In the genomic region with DNA sequence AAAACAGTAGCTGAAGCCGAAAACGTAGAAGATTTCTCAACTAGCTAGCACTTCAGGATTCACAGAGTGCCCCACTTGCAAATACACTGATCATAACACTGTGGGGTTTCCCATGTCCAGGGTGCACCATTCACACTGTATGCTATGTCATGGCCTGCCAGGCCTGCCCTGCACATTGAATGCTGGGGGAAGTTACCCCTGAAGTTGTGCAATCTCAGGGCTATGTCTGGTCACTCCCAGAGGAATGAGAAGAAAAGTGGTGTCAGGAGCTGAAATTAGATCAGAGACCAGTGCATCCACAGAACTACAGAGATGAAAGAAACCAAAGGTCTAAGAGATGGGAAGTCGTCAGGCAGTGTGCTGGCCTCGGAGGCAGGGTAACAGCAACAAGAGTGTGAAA, we compare ENCODE assay signal across 16 cellular contexts.
A peak's percentile ranks its signal among the peaks of the same experiment; 100 is the strongest.
DNase-seq lines count a peak whose midpoint lies in the region; ATAC-seq and TF ChIP-seq lines count a peak whose summit lies in the region.
"Had no signal": no experiment of that assay in that cellular context is flagged by ENCODE, and none has a peak within 500 bp of the region (broad histone marks: within the 10 kb centered on the region; RNA-seq: fewer than 3 reads in every experiment).

No MANE protein-coding gene starts in this region.

- H2AFZ ChIP-seq in IMR-90 (replicated peaks; ENCODE audit: low read length, poor library complexity), result no peak overlapping the region
- no peak overlapping the region for H2AFZ ChIP-seq in neuronal stem cell (ENCODE audit: low read length)
- H2AFZ ChIP-seq: PC-9 had no signal

- H3K4ac ChIP-seq in IMR-90 (ENCODE audit: low read depth, low read length), result no peak overlapping the region
- H3K4ac ChIP-seq in neuronal stem cell (ENCODE audit: low read length), result peak overlapping the region; percentile 13

- H4K20me1 ChIP-seq in IMR-90 (ENCODE audit: insufficient read depth, low read length), result no peaks in the 10 kb centered on the region

- dilution Hi-C loops in IMR-90 (cut with HindIII; ENCODE audit: low sequenced_read_pairs, unreplicated experiment), result no loop called here

- no peaks in the 10 kb centered on the region for H3K36me3 ChIP-seq in IMR-90 (ENCODE audit: control insufficient read depth, insufficient read depth, low read length)
- no peaks in the 10 kb centered on the region for H3K36me3 ChIP-seq in neuronal stem cell (replicated peaks in 1 of 2; ENCODE audit: control insufficient read depth in 2 of 2, insufficient read depth in 2 of 2, low read length in 2 of 2)
- no peaks in the 10 kb centered on the region for H3K36me3 ChIP-seq in thyroid gland
- no peaks in the 10 kb centered on the region for H3K36me3 ChIP-seq in right atrium auricular region
- H3K36me3 ChIP-seq: SJCRH30 had no signal

- H2AK5ac ChIP-seq in IMR-90 (ENCODE audit: low read depth, low read length) (no peak overlapping the region), neuronal stem cell (ENCODE audit: low read depth, low read length) (no peak overlapping the region)

- no peak overlapping the region for H2BK20ac ChIP-seq in IMR-90 (ENCODE audit: low read depth, low read length)

- H2BK120ac ChIP-seq in IMR-90 (ENCODE audit: low read depth, low read length) (no peak overlapping the region), neuronal stem cell (ENCODE audit: low read depth, low read length) (no peak overlapping the region)

- no peak overlapping the region for H2BK15ac ChIP-seq in IMR-90 (ENCODE audit: low read depth, low read length)
- H2BK15ac ChIP-seq in neuronal stem cell (ENCODE audit: low read length), result no peak overlapping the region

- H2BK5ac ChIP-seq in IMR-90 (ENCODE audit: low read depth, low read length, poor library complexity, severe bottlenecking) (no peak overlapping the region), neuronal stem cell (ENCODE audit: low read length) (no peak overlapping the region)

- TF ChIP-seq CTCF in IMR-90 (conservative IDR thresholded peaks at IDR 0.05; ENCODE audit: low read depth, low read length) (no peak), thyroid gland (IDR thresholded peaks at IDR 0.05) (no peak), right atrium auricular region (IDR thresholded peaks at IDR 0.05) (no peak)

- intact Hi-C loops in IMR-90 (cut with micrococcal nuclease), result no loop called here
- intact Hi-C loops in thyroid gland (cut with DNase I), result no loop called here

- H4K91ac ChIP-seq in IMR-90 (ENCODE audit: insufficient read depth, low read depth, low read length) (no peak overlapping the region), neuronal stem cell (ENCODE audit: low read depth, low read length, poor library complexity) (no peak overlapping the region)

- TF ChIP-seq POLR2A in IMR-90 (IDR thresholded peaks at IDR 0.05; ENCODE audit: low read depth, low read length) (no peak), thyroid gland (IDR thresholded peaks at IDR 0.05) (no peak)

- no peak overlapping the region for H4K5ac ChIP-seq in IMR-90 (ENCODE audit: low read depth, low read length)

- H2AK9ac ChIP-seq in IMR-90 (replicated peaks; ENCODE audit: low read depth, low read length, poor library complexity), result peak overlapping the region; percentile 69

- ATAC-seq in GM18511 (IDR thresholded peaks at IDR 0.05; ENCODE audit: unreplicated experiment) (peak; percentile 24), GM21619 (IDR thresholded peaks at IDR 0.05; ENCODE audit: unreplicated experiment) (peak; percentile 25), IMR-90 (ENCODE audit: low read depth) (no peak)

- no peak overlapping the region for H3K56ac ChIP-seq in IMR-90 (ENCODE audit: extremely low read depth, insufficient read depth, low read length)

- H2BK12ac ChIP-seq in neuronal stem cell (ENCODE audit: low read length), result no peak overlapping the region

- H3K18ac ChIP-seq in IMR-90 (ENCODE audit: low read depth, low read length) (no peak overlapping the region), neuronal stem cell (ENCODE audit: low read length) (no peak overlapping the region)

- H3K9ac ChIP-seq in IMR-90 (ENCODE audit: low read depth, low read length), result no peak overlapping the region
- H3K9ac ChIP-seq in neuronal stem cell (ENCODE audit: low read depth, low read length, poor library complexity), result no peak overlapping the region

- H3K4me1 ChIP-seq in IMR-90 (ENCODE audit: control insufficient read depth, insufficient read depth, low read length) (no peaks in the 10 kb centered on the region), neuronal stem cell (ENCODE audit: control insufficient read depth in 2 of 2, insufficient read depth in 1 of 2, low read depth in 1 of 2, low read length in 2 of 2) (peaks cover 0 to 5% of the 10 kb centered on the region in 2 donors), thyroid gland (peaks cover 0 to 4% of the 10 kb centered on the region in 2 donors), right atrium auricular region (peaks cover 0 to 7% of the 10 kb centered on the region in 2 donors)

- TF ChIP-seq RAD21 in IMR-90 (IDR thresholded peaks at IDR 0.05; ENCODE audit: low read length), result no peak

- POLR2A ChIA-PET in IMR-90 (lab: Charles Lee; ENCODE audit: unreplicated experiment), result no interaction called here

- no peak overlapping the region for H3K14ac ChIP-seq in IMR-90 (replicated peaks; ENCODE audit: low read depth, low read length)
- H3K14ac ChIP-seq in neuronal stem cell (ENCODE audit: low read length), result no peak overlapping the region

- H3K9me1 ChIP-seq in IMR-90 (ENCODE audit: insufficient read depth, low read length), result no peaks in the 10 kb centered on the region

- WGBS in IMR-90 (ENCODE audit: extremely low coverage in 2 of 2, insufficient read length in 1 of 2), 2 experiments, result 79% methylated on average over 2 of the region's 4 CpGs; no CpG with 5 or more reads in 1 of the 2 experiments
- no CpG with 5 or more reads among the region's 4 CpGs for WGBS in neuronal stem cell (ENCODE audit: extremely low coverage in 2 of 2, insufficient read length in 2 of 2, insufficient replicate concordance in 1 of 2), 2 donors
- WGBS in thyroid gland, 2 donors, result 90 to 96% methylated on average over 4 of the region's 4 CpGs

- H3K4me3 ChIP-seq in IMR-90 (ENCODE audit: insufficient read depth, low read depth, low read length) (no peak overlapping the region), neuronal stem cell (ENCODE audit: low read length in 2 of 2) (peak overlapping the region in 1 of 2 donors; percentile 28), thyroid gland (replicated peaks in 1 of 3) (no peak overlapping the region), right atrium auricular region (no peak overlapping the region)
- H3K4me3 ChIP-seq: PC-9, SJCRH30 had no signal

- H3K23ac ChIP-seq in IMR-90 (ENCODE audit: low read depth, low read length), result no peak overlapping the region
- H3K23ac ChIP-seq in neuronal stem cell (ENCODE audit: low read depth, low read length, poor library complexity), result no peak overlapping the region

- H4K8ac ChIP-seq in IMR-90 (ENCODE audit: low read depth in 2 of 2, low read length in 2 of 2) (no peak overlapping the region), neuronal stem cell (ENCODE audit: low read depth, low read length) (no peak overlapping the region)

- CTCF ChIA-PET in IMR-90 (lab: Yijun Ruan, JAX), result no interaction called here

- DNase-seq in IMR-90 (no peak), neuronal stem cell (ENCODE audit: low spot score) (no peak), ACHN (no peak), thyroid gland (no peak), right atrium auricular region (ENCODE audit: low spot score) (no peak)
- DNase-seq: CD4-positive, alpha-beta memory T cell; DMS79; NCI-H1694 treated with DMSO at 0.1 percent for 48 hours; NCI-H2107; NCI-H2227 treated with DMSO at 0.1 percent for 48 hours; NCI-H510A treated with DMSO at 0.1 percent for 48 hours; NCI-H774; PC-9 had no signal

- no peak overlapping the region for H3K27ac ChIP-seq in IMR-90 (ENCODE audit: insufficient read depth, low read length)
- no peak overlapping the region for H3K27ac ChIP-seq in neuronal stem cell (replicated peaks; ENCODE audit: low read length)
- H3K27ac ChIP-seq in thyroid gland, result no peak overlapping the region
- H3K27ac ChIP-seq in right atrium auricular region, result no peak overlapping the region
- H3K27ac ChIP-seq: PC-9, SJCRH30 had no signal

- no peak overlapping the region for H3K4me2 ChIP-seq in IMR-90 (ENCODE audit: low read depth, low read length)
- H3K4me2 ChIP-seq in neuronal stem cell (ENCODE audit: insufficient read depth, low read length, poor library complexity, severe bottlenecking), result no peak overlapping the region
- H3K4me2 ChIP-seq: PC-9 had no signal

- H3K79me1 ChIP-seq in IMR-90 (ENCODE audit: low read depth in 1 of 2, low read length in 2 of 2) (no peaks in the 10 kb centered on the region), neuronal stem cell (ENCODE audit: low read depth, low read length) (no peaks in the 10 kb centered on the region)

- no TSS peak for BruUV-seq in IMR-90 (replicated peaks; lab: Mats Ljungman, UMichigan)

- H3K9me3 ChIP-seq in IMR-90 (ENCODE audit: control insufficient read depth, insufficient read depth, low read length) (0 out of 2 replicates have a peak, but pooled peaks cover 2% of the 10 kb centered on the region), neuronal stem cell (replicated peaks in 1 of 2; ENCODE audit: control insufficient read depth in 2 of 2, insufficient read depth in 1 of 2, low read depth in 1 of 2, low read length in 2 of 2) (peaks cover 0 to 5% of the 10 kb centered on the region in 2 donors), thyroid gland (no peaks in the 10 kb centered on the region), right atrium auricular region (peaks cover 0 to 18% of the 10 kb centered on the region in 2 donors)
- H3K9me3 ChIP-seq: SJCRH30 had no signal

- peaks cover 1% of the 10 kb centered on the region; the same call in 1 of the 2 replicates for H3K27me3 ChIP-seq in IMR-90 (ENCODE audit: control insufficient read depth, insufficient read depth, low read length)
- no peaks in the 10 kb centered on the region for H3K27me3 ChIP-seq in neuronal stem cell (ENCODE audit: control insufficient read depth in 3 of 3, insufficient read depth in 3 of 3, low read depth in 1 of 3, low read length in 3 of 3)
- H3K27me3 ChIP-seq in thyroid gland, result no peaks in the 10 kb centered on the region
- H3K27me3 ChIP-seq in right atrium auricular region, result no peaks in the 10 kb centered on the region
- H3K27me3 ChIP-seq: SJCRH30 had no signal

- in situ Hi-C loops in IMR-90 (cut with MboI; ENCODE audit: low sequenced_read_pairs), result no loop called here
- in situ Hi-C loops in ACHN (cut with HindIII; ENCODE audit: low pct_ligation_motif_present, low pct_unique_long_range_greater_than_20kb, low sequenced_read_pairs), result no loop called here

TF ChIP-seq in IMR-90, 13 proteins besides CTCF, POLR2A, EP300 and RAD21:
- TF ChIP-seq MAFK (IDR thresholded peaks at IDR 0.05; ENCODE audit: low read depth, low read length) (no peak), RFX5 (IDR thresholded peaks at IDR 0.05; ENCODE audit: low read depth, low read length) (no peak), SMC3 (IDR thresholded peaks at IDR 0.05; ENCODE audit: low read depth, low read length) (no peak), MXI1 (IDR thresholded peaks at IDR 0.05; ENCODE audit: borderline replicate concordance, low read depth, low read length) (no peak), CEBPB (IDR thresholded peaks at IDR 0.05; ENCODE audit: low read depth, low read length) (peak; percentile 26; the same call in 1 of the 2 replicates)
